In the genomic region with DNA sequence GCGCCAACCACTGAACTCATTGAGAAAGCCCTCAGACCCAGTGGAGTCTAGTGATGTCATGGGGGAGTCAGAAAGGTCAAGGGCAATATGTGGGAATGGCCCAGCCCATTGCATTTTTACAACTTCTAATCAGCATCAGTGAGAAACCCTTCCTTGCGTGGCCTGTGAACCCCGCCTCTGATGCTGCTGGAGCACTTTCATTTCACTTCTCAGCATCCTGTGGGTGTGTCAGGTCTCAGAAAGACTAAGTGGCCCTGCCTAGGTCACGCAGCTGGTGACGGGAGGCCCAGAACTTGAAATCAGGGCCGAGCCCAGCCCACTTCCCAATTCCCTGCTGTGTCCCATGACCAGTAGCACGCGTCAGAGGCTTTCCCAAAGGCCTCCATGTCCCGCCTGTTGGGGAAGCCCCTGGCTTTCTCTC, we compare ENCODE assay signal across 9 cellular contexts. TPM values are rescaled to one million over a fixed set of nuclear protein-coding genes. Genes with fewer than 3 reads are reported as not detected.
DNase-seq lines count a peak whose midpoint lies in the region; ATAC-seq lines count a peak whose summit lies in the region.
"Had no signal": no experiment of that assay in that cellular context is flagged by ENCODE, and none has a peak within 500 bp of the region (broad histone marks: within the 10 kb centered on the region; RNA-seq: fewer than 3 reads in every experiment).

No MANE protein-coding gene starts in this region.

- H3K4me2 ChIP-seq in neuronal stem cell (ENCODE audit: insufficient read depth, low read length, poor library complexity, severe bottlenecking), result no peak overlapping the region

- H3K4ac ChIP-seq in neuronal stem cell (ENCODE audit: low read length), result no peak overlapping the region

- no peak overlapping the region for H3K27ac ChIP-seq in neuronal stem cell (replicated peaks; ENCODE audit: low read length)
- H3K27ac ChIP-seq: parathyroid adenoma had no signal

- H2BK5ac ChIP-seq in neuronal stem cell (ENCODE audit: low read length), result no peak overlapping the region

- DNase-seq in T-helper 2 cell treated with Interferon-gamma antibody and Interleukin-4, amounts not matched to agents 5 μg/mL and 100 μg/mL, for 36 hours (ENCODE audit: low spot score), result peak; percentile 74
- DNase-seq in activated naive CD8-positive, alpha-beta T cell treated with anti-CD3 and anti-CD28 coated beads, Interleukin-2, amount 10 ng/mL, durations not matched to agents 7 days and 5 days, result no peak
- DNase-seq in stimulated activated CD8-positive, alpha-beta memory T cell treated with anti-CD3 and anti-CD28 coated beads, Interleukin-12 subunit alpha, Interleukin-12 subunit beta, amount 100 ng/mL, for 4 hours (ENCODE audit: low read depth), result peak; percentile 31
- DNase-seq in neuronal stem cell (ENCODE audit: low spot score), result no peak
- DNase-seq in left lobe of liver (ENCODE audit: low spot score), result no peak
- no peak for DNase-seq in GF-D8 (lab: John Stamatoyannopoulos, UW)

- no peak overlapping the region for H2AFZ ChIP-seq in neuronal stem cell (ENCODE audit: low read length)
- H2AFZ ChIP-seq: parathyroid adenoma had no signal

- H3K18ac ChIP-seq in neuronal stem cell (ENCODE audit: low read length), result no peak overlapping the region

- H3K4me3 Mint-ChIP-seq in T-helper 2 cell treated with Interferon-gamma antibody and Interleukin-4, amounts not matched to agents 5 μg/mL and 100 μg/mL, for 36 hours, result peak overlapping the region; percentile 65
- peak overlapping the region; percentile 43 for H3K4me3 Mint-ChIP-seq in activated naive CD8-positive, alpha-beta T cell treated with anti-CD3 and anti-CD28 coated beads, Interleukin-2, amount 10 ng/mL, durations not matched to agents 7 days and 5 days

- no peaks in the 10 kb centered on the region for H3K79me1 ChIP-seq in neuronal stem cell (ENCODE audit: low read depth, low read length)

- peaks cover 54% of the 10 kb centered on the region for H3K4me1 Mint-ChIP-seq in T-helper 2 cell treated with Interferon-gamma antibody and Interleukin-4, amounts not matched to agents 5 μg/mL and 100 μg/mL, for 36 hours (ENCODE audit: low read depth)
- H3K4me1 Mint-ChIP-seq in activated naive CD8-positive, alpha-beta T cell treated with anti-CD3 and anti-CD28 coated beads, Interleukin-2, amount 10 ng/mL, durations not matched to agents 7 days and 5 days, result peaks cover 39% of the 10 kb centered on the region

- H2BK15ac ChIP-seq in neuronal stem cell (ENCODE audit: low read length), result no peak overlapping the region

- no peaks in the 10 kb centered on the region for H3K9me3 ChIP-seq in neuronal stem cell (replicated peaks in 1 of 2; ENCODE audit: control insufficient read depth in 2 of 2, insufficient read depth in 1 of 2, low read depth in 1 of 2, low read length in 2 of 2)

- H3K27ac Mint-ChIP-seq in T-helper 2 cell treated with Interferon-gamma antibody and Interleukin-4, amounts not matched to agents 5 μg/mL and 100 μg/mL, for 36 hours, result peak overlapping the region; percentile 94
- H3K27ac Mint-ChIP-seq in activated naive CD8-positive, alpha-beta T cell treated with anti-CD3 and anti-CD28 coated beads, Interleukin-2, amount 10 ng/mL, durations not matched to agents 7 days and 5 days, result peak overlapping the region; percentile 90

- H3K27me3 Mint-ChIP-seq in T-helper 2 cell treated with Interferon-gamma antibody and Interleukin-4, amounts not matched to agents 5 μg/mL and 100 μg/mL, for 36 hours (ENCODE audit: low read depth), result no peaks in the 10 kb centered on the region
- H3K27me3 Mint-ChIP-seq in activated naive CD8-positive, alpha-beta T cell treated with anti-CD3 and anti-CD28 coated beads, Interleukin-2, amount 10 ng/mL, durations not matched to agents 7 days and 5 days, result peaks cover 4% of the 10 kb centered on the region

- no CpG with 5 or more reads among the region's 9 CpGs for WGBS in neuronal stem cell (ENCODE audit: extremely low coverage in 2 of 2, insufficient read length in 2 of 2, insufficient replicate concordance in 1 of 2), 2 donors

- no peaks in the 10 kb centered on the region for H3K9me3 Mint-ChIP-seq in T-helper 2 cell treated with Interferon-gamma antibody and Interleukin-4, amounts not matched to agents 5 μg/mL and 100 μg/mL, for 36 hours
- H3K9me3 Mint-ChIP-seq in activated naive CD8-positive, alpha-beta T cell treated with anti-CD3 and anti-CD28 coated beads, Interleukin-2, amount 10 ng/mL, durations not matched to agents 7 days and 5 days, result no peaks in the 10 kb centered on the region

- peak; percentile 76 for ATAC-seq in GM19351 (IDR thresholded peaks at IDR 0.05; ENCODE audit: unreplicated experiment)
- peak; percentile 86 for ATAC-seq in activated naive CD8-positive, alpha-beta T cell treated with anti-CD3 and anti-CD28 coated beads, Interleukin-2, amount 10 ng/mL, durations not matched to agents 7 days and 5 days (ENCODE audit: low read depth)
- ATAC-seq in HG02870 (IDR thresholded peaks at IDR 0.05; ENCODE audit: unreplicated experiment), result no peak
- ATAC-seq in left lobe of liver, result no peak

- no peak overlapping the region for H4K91ac ChIP-seq in neuronal stem cell (ENCODE audit: low read depth, low read length, poor library complexity)

- H3K4me3 ChIP-seq in neuronal stem cell (ENCODE audit: low read length in 2 of 2), result no peak overlapping the region

- no peak overlapping the region for H2AK5ac ChIP-seq in neuronal stem cell (ENCODE audit: low read depth, low read length)

- H3K36me3 Mint-ChIP-seq in T-helper 2 cell treated with Interferon-gamma antibody and Interleukin-4, amounts not matched to agents 5 μg/mL and 100 μg/mL, for 36 hours (ENCODE audit: low read depth), result peaks cover 6% of the 10 kb centered on the region
- no peaks in the 10 kb centered on the region for H3K36me3 Mint-ChIP-seq in activated naive CD8-positive, alpha-beta T cell treated with anti-CD3 and anti-CD28 coated beads, Interleukin-2, amount 10 ng/mL, durations not matched to agents 7 days and 5 days

- no peak overlapping the region for H2BK12ac ChIP-seq in neuronal stem cell (ENCODE audit: low read length)

- H3K14ac ChIP-seq in neuronal stem cell (ENCODE audit: low read length), result no peak overlapping the region

- POLR2A ChIA-PET in activated naive CD8-positive, alpha-beta T cell treated with anti-CD3 and anti-CD28 coated beads, Interleukin-2, amount 10 ng/mL, durations not matched to agents 7 days and 5 days (lab: Charles Lee), result no interaction called here

- H4K8ac ChIP-seq in neuronal stem cell (ENCODE audit: low read depth, low read length), result no peak overlapping the region

- H3K4me1 ChIP-seq in neuronal stem cell (ENCODE audit: control insufficient read depth in 2 of 2, insufficient read depth in 1 of 2, low read depth in 1 of 2, low read length in 2 of 2), result peaks cover 20 to 29% of the 10 kb centered on the region in 2 donors
- H3K4me1 ChIP-seq: parathyroid adenoma had no signal

- no peaks in the 10 kb centered on the region for H3K36me3 ChIP-seq in neuronal stem cell (replicated peaks in 1 of 2; ENCODE audit: control insufficient read depth in 2 of 2, insufficient read depth in 2 of 2, low read length in 2 of 2)

- H3K27me3 ChIP-seq in neuronal stem cell (ENCODE audit: control insufficient read depth in 3 of 3, insufficient read depth in 3 of 3, low read depth in 1 of 3, low read length in 3 of 3), result peaks cover 0 to 2% (median 0%) of the 10 kb centered on the region in 3 experiments

- H2BK120ac ChIP-seq in neuronal stem cell (ENCODE audit: low read depth, low read length), result no peak overlapping the region

- no peak overlapping the region for H3K23ac ChIP-seq in neuronal stem cell (ENCODE audit: low read depth, low read length, poor library complexity)

- no peak overlapping the region for H3K9ac ChIP-seq in neuronal stem cell (ENCODE audit: low read depth, low read length, poor library complexity)
- H3K9ac ChIP-seq: parathyroid adenoma had no signal

RNA-seq across cellular contexts. Expression of a gene that starts 6.1 kb away (rescaled TPM):
- total RNA-seq in activated naive CD8-positive, alpha-beta T cell treated with anti-CD3 and anti-CD28 coated beads, Interleukin-2, amount 10 ng/mL, durations not matched to agents 7 days and 5 days, result 1 to 10 TPM; 1.2 to 1.6 TPM
- 0.04 TPM for polyA plus RNA-seq in neuronal stem cell (2013, experiment 1 of 2)
- polyA plus RNA-seq in neuronal stem cell (2013, experiment 2 of 2), result not detected
- total RNA-seq in left lobe of liver, result not detected

RNA-seq across cellular contexts. Expression of a gene that starts 45.9 kb away (rescaled TPM):
- total RNA-seq in activated naive CD8-positive, alpha-beta T cell treated with anti-CD3 and anti-CD28 coated beads, Interleukin-2, amount 10 ng/mL, durations not matched to agents 7 days and 5 days, result under 1 TPM; 0.61 to 0.91 TPM
- polyA plus RNA-seq in neuronal stem cell (2013, experiment 1 of 2), result 0.68 TPM
- 0.57 TPM for polyA plus RNA-seq in neuronal stem cell (2013, experiment 2 of 2)
- total RNA-seq in left lobe of liver, result 0.58 TPM

Comparison
In these comparisons a context has a peak if more than half of its experiments do, and no peak if none do; other contexts are left out.
1. ATAC-seq: peak in GM19351 (single experiment) and activated naive CD8-positive, alpha-beta T cell treated with anti-CD3 and anti-CD28 coated beads, Interleukin-2, amount 10 ng/mL, durations not matched to agents 7 days and 5 days (single experiment); none in HG02870 (single experiment) and left lobe of liver (single experiment).
2. DNase-seq: peak in T-helper 2 cell treated with Interferon-gamma antibody and Interleukin-4, amounts not matched to agents 5 μg/mL and 100 μg/mL, for 36 hours (single experiment) and stimulated activated CD8-positive, alpha-beta memory T cell treated with anti-CD3 and anti-CD28 coated beads, Interleukin-12 subunit alpha, Interleukin-12 subunit beta, amount 100 ng/mL, for 4 hours (single experiment); none in activated naive CD8-positive, alpha-beta T cell treated with anti-CD3 and anti-CD28 coated beads, Interleukin-2, amount 10 ng/mL, durations not matched to agents 7 days and 5 days (single experiment), neuronal stem cell (single experiment), left lobe of liver (single experiment) and GF-D8 (single experiment).